In the genomic region with DNA sequence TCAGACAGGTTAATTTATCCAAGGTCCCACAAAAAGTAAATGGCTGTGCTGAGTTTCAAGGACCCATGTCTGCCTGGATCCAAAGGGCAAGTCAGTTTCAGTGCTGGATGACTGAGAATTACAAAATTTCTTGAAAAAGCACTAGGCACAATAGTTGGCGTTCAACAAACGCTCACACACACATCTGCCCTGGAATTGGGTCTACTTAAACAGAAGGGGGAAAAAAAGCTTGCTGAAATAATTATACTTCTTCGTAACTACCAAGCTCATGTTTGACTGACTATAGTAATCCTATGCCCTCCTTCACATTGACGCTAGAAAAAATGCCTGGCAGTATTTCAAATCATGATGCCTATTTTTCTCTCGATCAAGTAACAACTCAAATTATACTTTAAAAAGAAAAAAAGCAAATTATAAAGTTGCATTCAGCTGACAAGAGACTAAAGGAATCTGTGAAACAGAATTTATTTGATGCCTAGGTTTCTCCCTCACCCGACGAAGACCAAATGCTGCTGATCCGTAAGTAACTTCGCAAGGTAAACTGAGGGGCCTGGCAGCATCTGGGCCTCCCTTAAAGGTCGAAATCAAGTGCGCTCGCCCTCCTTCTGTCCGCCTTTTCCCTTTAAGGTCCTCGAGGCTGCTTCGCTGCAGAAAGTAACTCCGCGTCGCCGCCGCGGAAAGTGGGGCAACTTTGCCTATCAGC, we compare ENCODE assay signal across 8 cellular contexts. TPM values are rescaled to one million over a fixed set of nuclear protein-coding genes. Genes with fewer than 3 reads are reported as not detected.
DNase-seq lines count a peak whose midpoint lies in the region; ATAC-seq and TF ChIP-seq lines count a peak whose summit lies in the region.

No MANE protein-coding gene starts in this region.

- H3K9me3 ChIP-seq in GM23248 (ENCODE audit: low read depth) (no peaks in the 10 kb centered on the region), OCI-LY1 (ENCODE audit: low read length) (no peaks in the 10 kb centered on the region)
- no peaks in the 10 kb centered on the region for H3K9me3 ChIP-seq in effector memory CD4-positive, alpha-beta T cell (ENCODE audit: control insufficient read depth, low read length)

- peak overlapping the region; percentile 95 to 100 (median 99) for H3K4me3 Mint-ChIP-seq in naive thymus-derived CD8-positive, alpha-beta T cell

- H3K4me1 ChIP-seq in GM23248 (ENCODE audit: insufficient read depth) (peaks cover 14% of the 10 kb centered on the region), OCI-LY1 (ENCODE audit: insufficient read depth, low read length, severe bottlenecking) (peaks cover 40% of the 10 kb centered on the region)
- H3K4me1 ChIP-seq in effector memory CD4-positive, alpha-beta T cell (ENCODE audit: control insufficient read depth, insufficient read depth, low read length, poor library complexity, severe bottlenecking), result peaks cover 5% of the 10 kb centered on the region

- H3F3A ChIP-seq in GM23248 (ENCODE audit: insufficient read depth) (peaks cover 20% of the 10 kb centered on the region; the same call in 1 of the 2 replicates), OCI-LY1 (ENCODE audit: insufficient read depth, low read length) (no peaks in the 10 kb centered on the region)

- no peak for TF ChIP-seq CTCF in OCI-LY1 (IDR thresholded peaks at IDR 0.05; ENCODE audit: low read length)

- POLR2A ChIA-PET in naive thymus-derived CD8-positive, alpha-beta T cell (lab: Charles Lee), result interaction anchor here (0.6 to 3.4 kb wide), 11 partner anchors 9 to 235 kb away, joined by 3 to 26 read pairs (median 5); no protein-coding TSS in a partner anchor

- peak overlapping the region; percentile 95 to 99 (median 98) for H3K27ac Mint-ChIP-seq in naive thymus-derived CD8-positive, alpha-beta T cell

- H3K27me3 ChIP-seq in GM23248 (replicated peaks; ENCODE audit: insufficient read depth), result no peaks in the 10 kb centered on the region
- no peaks in the 10 kb centered on the region for H3K27me3 ChIP-seq in OCI-LY1 (ENCODE audit: insufficient read depth, low read length)
- H3K27me3 ChIP-seq in effector memory CD4-positive, alpha-beta T cell (replicated peaks; ENCODE audit: control insufficient read depth, insufficient read depth, low read length, poor library complexity, severe bottlenecking), result no peaks in the 10 kb centered on the region

- H3K79me2 ChIP-seq in GM23248 (ENCODE audit: insufficient read depth), result peaks cover 39% of the 10 kb centered on the region
- peaks cover 37% of the 10 kb centered on the region for H3K79me2 ChIP-seq in OCI-LY1 (ENCODE audit: insufficient read depth, low read length)

- H3K9me2 ChIP-seq in GM23248 (ENCODE audit: insufficient read depth) (no peaks in the 10 kb centered on the region), OCI-LY1 (ENCODE audit: low read depth, low read length) (no peaks in the 10 kb centered on the region)

- no peaks in the 10 kb centered on the region for H4K20me1 ChIP-seq in GM23248 (ENCODE audit: insufficient read depth)
- no peaks in the 10 kb centered on the region for H4K20me1 ChIP-seq in OCI-LY1 (ENCODE audit: insufficient read depth, low read length)

- no peak for ATAC-seq in naive thymus-derived CD8-positive, alpha-beta T cell
- ATAC-seq in HG02571 (IDR thresholded peaks at IDR 0.05; ENCODE audit: unreplicated experiment), result no peak

- H3K9ac ChIP-seq in GM23248 (peak overlapping the region; percentile 96), OCI-LY1 (ENCODE audit: low read length) (peak overlapping the region; percentile 97)

- H2AFZ ChIP-seq in GM23248 (peak overlapping the region; percentile 95), OCI-LY1 (ENCODE audit: low read length) (peak overlapping the region; percentile 44; the same call in 1 of the 2 replicates)

- H3K4me2 ChIP-seq in GM23248 (ENCODE audit: unreplicated experiment) (peak overlapping the region; percentile 97), OCI-LY1 (ENCODE audit: low read length) (peak overlapping the region; percentile 68)

- no peaks in the 10 kb centered on the region for H3K36me3 Mint-ChIP-seq in naive thymus-derived CD8-positive, alpha-beta T cell

- peak overlapping the region; percentile 81; the same call in 1 of the 2 replicates for H3K27ac ChIP-seq in GM23248
- H3K27ac ChIP-seq in OCI-LY1 (ENCODE audit: low read depth, low read length, poor library complexity, severe bottlenecking), result peak overlapping the region; percentile 90
- H3K27ac ChIP-seq in effector memory CD4-positive, alpha-beta T cell (ENCODE audit: insufficient read depth, low read length, poor library complexity, severe bottlenecking), result peak overlapping the region; percentile 94

- DNase-seq in GM23248 (peak; percentile 18), DMS153 (lab: John Stamatoyannopoulos, UW) (no peak), NCI-H82 treated with DMSO at 0.1 percent for 48 hours (lab: John Stamatoyannopoulos, UW; ENCODE audit: unreplicated experiment) (no peak)
- no peak for DNase-seq in effector memory CD4-positive, alpha-beta T cell
- no peak for DNase-seq in naive thymus-derived CD8-positive, alpha-beta T cell
- no peak for DNase-seq in activated CD8-positive, alpha-beta memory T cell treated with anti-CD3 and anti-CD28 coated beads, Interleukin-2, amount 50 U/mL, for 4 hours

- WGBS in GM23248 (ENCODE audit: low coverage in 1 of 2, low lambda C conversion rate in 2 of 2, missing lambda C conversion rate in 2 of 2), 2 experiments, result 8 to 9% methylated on average over 21 of the region's 21 CpGs

- no peaks in the 10 kb centered on the region for H3K9me3 Mint-ChIP-seq in naive thymus-derived CD8-positive, alpha-beta T cell

- H3K27me3 Mint-ChIP-seq in naive thymus-derived CD8-positive, alpha-beta T cell, result no peaks in the 10 kb centered on the region

- in situ Hi-C loops in GM23248 (cut with MboI), result no loop called here

- H3K4me1 Mint-ChIP-seq in naive thymus-derived CD8-positive, alpha-beta T cell, result peaks cover 18 to 49% (median 44%) of the 10 kb centered on the region in 4 donors

- peak overlapping the region; percentile 99 for H3K4me3 ChIP-seq in GM23248
- H3K4me3 ChIP-seq in OCI-LY1 (ENCODE audit: low read depth, low read length, poor library complexity, severe bottlenecking), result peak overlapping the region; percentile 96
- H3K4me3 ChIP-seq in effector memory CD4-positive, alpha-beta T cell (ENCODE audit: insufficient read depth, low read depth, low read length, poor library complexity, severe bottlenecking), result peak overlapping the region; percentile 87

- no peaks in the 10 kb centered on the region for H3K36me3 ChIP-seq in GM23248 (ENCODE audit: low read depth)
- H3K36me3 ChIP-seq in OCI-LY1 (ENCODE audit: insufficient read depth, low read length), result no peaks in the 10 kb centered on the region
- no peaks in the 10 kb centered on the region for H3K36me3 ChIP-seq in effector memory CD4-positive, alpha-beta T cell (ENCODE audit: control insufficient read depth, insufficient read depth, low read length)

RNA-seq across cellular contexts. Expression of a gene that starts 0.6 kb away (rescaled TPM):
- total RNA-seq in GM23248 (2014; rRNA removed; shearing (Covaris generic)), result 17.8 and 22.8 TPM in 2 replicates
- 12.3 and 13.2 TPM in 2 replicates for polyA plus RNA-seq in GM23248 (2016; fragmentation: Nextera tagmentation; extraction: Ambion mirVana)
- total RNA-seq in naive thymus-derived CD8-positive, alpha-beta T cell, result 10 to 100 TPM; 30.7 to 32.2 TPM
- 1 to 10 TPM; 7.3 to 7.9 (median 7.7) TPM for polyA plus RNA-seq in naive thymus-derived CD8-positive, alpha-beta T cell
